Comparison of ENCODE assay signal across 15 cellular contexts in the genomic region with DNA sequence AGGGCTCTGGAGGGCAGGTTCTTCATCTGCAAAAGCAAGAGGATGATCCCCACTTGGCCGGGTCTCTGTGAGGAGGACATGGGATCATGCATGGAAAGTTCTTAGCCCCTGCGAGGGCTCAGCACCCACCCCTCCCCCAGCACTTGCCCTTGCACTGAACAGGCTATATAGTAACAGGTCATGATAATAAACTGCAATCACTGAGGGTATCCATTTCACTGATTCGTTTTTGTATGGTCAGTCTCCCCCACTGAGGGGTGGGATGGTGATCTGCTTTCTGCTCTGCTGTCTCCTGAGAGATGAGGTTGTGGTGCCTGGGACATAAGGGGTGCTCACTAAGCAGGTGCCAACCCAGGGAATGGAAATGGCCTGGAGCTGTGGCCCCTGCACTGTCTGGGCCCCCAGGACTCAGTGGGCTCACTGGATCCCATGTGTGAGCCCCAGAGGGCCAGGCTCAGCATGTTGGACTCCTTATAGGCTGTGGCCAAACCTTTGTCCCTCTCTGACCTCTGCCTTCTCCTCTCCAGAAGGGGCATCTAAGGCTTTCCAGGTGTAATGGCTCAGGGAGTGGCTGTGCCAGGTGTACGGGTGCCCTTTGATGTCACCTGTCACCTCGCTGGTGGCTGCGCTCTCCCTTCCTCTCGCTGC. TPM values are rescaled to one million over a fixed set of nuclear protein-coding genes. Genes with fewer than 3 reads are reported as not detected.
DNase-seq lines count a peak whose midpoint lies in the region; ATAC-seq and TF ChIP-seq lines count a peak whose summit lies in the region.
"Had no signal": no experiment of that assay in that cellular context is flagged by ENCODE, and none has a peak within 500 bp of the region (broad histone marks: within the 10 kb centered on the region; RNA-seq: fewer than 3 reads in every experiment).

No MANE protein-coding gene starts in this region.

- intact Hi-C loops in left colon (cut with DNase I, micrococcal nuclease), result loop anchor here (10.0 kb wide), 2 partner anchors 118 to 282 kb away; a partner anchor contains a TSS

- ATAC-seq in esophagus mucosa, result peak; percentile 16
- peak; percentile 14 for ATAC-seq in left colon
- ATAC-seq in stimulated activated naive CD8-positive, alpha-beta T cell treated with anti-CD3 and anti-CD28 coated beads, Interleukin-15, Interleukin-2, amounts not matched to agents 100 U/mL and 50 U/mL, for 24 hours, result no peak

- H3K4me3 Mint-ChIP-seq in osteocyte (ENCODE audit: unreplicated experiment) (no peak overlapping the region), mesothelial cell of epicardium (no peak overlapping the region)
- H3K4me3 Mint-ChIP-seq: B cell; CD8-positive, alpha-beta T cell had no signal

- no peak for TF ChIP-seq CTCF in osteocyte (IDR thresholded peaks at IDR 0.05)
- no peak for TF ChIP-seq CTCF in mesothelial cell of epicardium (IDR thresholded peaks at IDR 0.05; ENCODE audit: unreplicated experiment)

- no peak for DNase-seq in left colon
- peak; percentile 48 for DNase-seq in osteocyte (ENCODE audit: extremely low spot score, unreplicated experiment)
- DNase-seq in mesothelial cell of epicardium (ENCODE audit: low spot score in 2 of 2, unreplicated experiment in 2 of 2), result no peak
- DNase-seq in stimulated activated naive CD8-positive, alpha-beta T cell treated with anti-CD3 and anti-CD28 coated beads, Interleukin-15, Interleukin-2, amounts not matched to agents 100 U/mL and 50 U/mL, for 24 hours, result no peak
- DNase-seq in activated naive CD4-positive, alpha-beta T cell treated with anti-CD3 and anti-CD28 coated beads, Interleukin-2, amount 50 U/mL, for 16 hours, result no peak
- no peak for DNase-seq in activated gamma-delta T cell (lab: John Stamatoyannopoulos, UW)
- DNase-seq: DMS79 treated with DMSO at 0.1 percent for 48 hours had no signal

- H3K27ac Mint-ChIP-seq in osteocyte (ENCODE audit: unreplicated experiment) (no peak overlapping the region), mesothelial cell of epicardium (no peak overlapping the region)
- H3K27ac Mint-ChIP-seq: B cell; CD8-positive, alpha-beta T cell had no signal

- H3K36me3 Mint-ChIP-seq in osteocyte (ENCODE audit: unreplicated experiment) (no peaks in the 10 kb centered on the region), mesothelial cell of epicardium (no peaks in the 10 kb centered on the region)
- H3K36me3 Mint-ChIP-seq: CD8-positive, alpha-beta T cell had no signal

- peaks cover 65% of the 10 kb centered on the region for H3K27me3 Mint-ChIP-seq in osteocyte (ENCODE audit: unreplicated experiment)
- H3K27me3 Mint-ChIP-seq in mesothelial cell of epicardium (ENCODE audit: low read depth), result peaks cover 30% of the 10 kb centered on the region

- no peaks in the 10 kb centered on the region for H3K4me1 Mint-ChIP-seq in osteocyte (ENCODE audit: unreplicated experiment)
- no peaks in the 10 kb centered on the region for H3K4me1 Mint-ChIP-seq in mesothelial cell of epicardium
- H3K4me1 Mint-ChIP-seq: B cell had no signal

- H3K9me3 Mint-ChIP-seq in osteocyte (ENCODE audit: unreplicated experiment) (no peaks in the 10 kb centered on the region), mesothelial cell of epicardium (no peaks in the 10 kb centered on the region)
- H3K9me3 Mint-ChIP-seq: CD8-positive, alpha-beta T cell had no signal

RNA-seq across cellular contexts. Expression of a gene that starts 56.5 kb away (rescaled TPM):
- not detected for total RNA-seq in esophagus mucosa
- total RNA-seq in left colon, result 1 to 10 TPM in 1 of 2 donors, under 1 TPM in 1; 0.81 to 2.4 TPM
- total RNA-seq in osteocyte, result not detected in 2 replicates
- total RNA-seq in mesothelial cell of epicardium, result not detected in 3 replicates
- total RNA-seq: A172; B cell; Calu3; CD8-positive, alpha-beta T cell; GM12878; GM23248; H4 had no signal
